18 cellular contexts compared by ENCODE assay signal in the genomic region with DNA sequence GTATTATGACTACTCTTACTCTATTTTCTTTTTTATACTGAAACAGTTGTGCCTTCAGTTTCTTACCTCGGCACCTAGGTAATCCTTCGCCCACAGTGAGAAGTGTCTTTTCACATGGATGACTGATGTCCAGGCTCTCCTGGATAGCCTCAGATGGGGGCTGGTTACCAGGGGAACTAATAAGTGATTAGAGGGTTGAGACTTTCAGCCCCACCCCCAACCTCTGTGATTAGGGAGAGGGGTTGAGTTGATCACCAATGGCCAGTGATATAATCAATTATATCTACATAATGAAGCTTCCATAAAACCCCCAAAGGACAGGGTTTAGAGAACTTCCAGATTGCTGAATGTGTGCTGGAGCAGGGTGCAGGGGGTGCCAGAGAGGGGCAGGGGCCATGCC. TPM values are rescaled to one million over a fixed set of nuclear protein-coding genes. Genes with fewer than 3 reads are reported as not detected.
A peak's percentile ranks its signal among the peaks of the same experiment; 100 is the strongest.
DNase-seq lines count a peak whose midpoint lies in the region; ATAC-seq and TF ChIP-seq lines count a peak whose summit lies in the region.
"Had no signal": no experiment of that assay in that cellular context is flagged by ENCODE, and none has a peak within 500 bp of the region (broad histone marks: within the 10 kb centered on the region; RNA-seq: fewer than 3 reads in every experiment).

No MANE protein-coding gene starts in this region.

- peak overlapping the region; percentile 15 to 68 for H3K27ac Mint-ChIP-seq in natural killer cell
- H3K27ac Mint-ChIP-seq in natural killer cell treated with Interleukin-12 subunit alpha and Interleukin-12 subunit beta and Interleukin-15 and Interleukin-18, amount 100 ng/mL, for 72 hours: no peak overlapping the region
- peak overlapping the region; percentile 100 for H3K27ac Mint-ChIP-seq in memory B cell

- no peak overlapping the region for H3K4me3 ChIP-seq in WERI-Rb-1 (ENCODE audit: low read depth, low read length)

- peaks cover 35% of the 10 kb centered on the region for H3K36me3 ChIP-seq in WERI-Rb-1

- H3K36me3 Mint-ChIP-seq in natural killer cell (peaks cover 32% of the 10 kb centered on the region), memory B cell (peaks cover 28% of the 10 kb centered on the region)
- H3K36me3 Mint-ChIP-seq in natural killer cell treated with Interleukin-12 subunit alpha and Interleukin-12 subunit beta and Interleukin-15 and Interleukin-18, amount 100 ng/mL, for 72 hours: peaks cover 27% of the 10 kb centered on the region

- DNase-seq in natural killer cell (no peak), WERI-Rb-1 (peak; percentile 42), memory B cell (ENCODE audit: low spot score in 2 of 2) (no peak), HK-2 (ENCODE audit: unreplicated experiment) (no peak), ecto neural progenitor cell (ENCODE audit: low spot score) (no peak), DMS53 (lab: John Stamatoyannopoulos, UW) (no peak)
- no peak for DNase-seq in natural killer cell treated with Interleukin-12 subunit alpha and Interleukin-12 subunit beta and Interleukin-15 and Interleukin-18, amount 100 ng/mL, for 72 hours (ENCODE audit: low spot score)
- DNase-seq: DMS79 treated with DMSO at 0.1 percent for 48 hours; H9; NCI-H1417 treated with DMSO at 0.1 percent for 48 hours; NCI-H1930; NCI-H526 treated with DMSO at 0.1 percent for 48 hours; NK-92 treated with Interleukin-12 subunit alpha and Interleukin-12 subunit beta, amount 100 ng/mL, for 24 hours; OCI-M1; SIG-M5 had no signal

- H3K4me3 Mint-ChIP-seq in natural killer cell (no peak overlapping the region), memory B cell (no peak overlapping the region)
- H3K4me3 Mint-ChIP-seq in natural killer cell treated with Interleukin-12 subunit alpha and Interleukin-12 subunit beta and Interleukin-15 and Interleukin-18, amount 100 ng/mL, for 72 hours: no peak overlapping the region
- H3K4me3 Mint-ChIP-seq: CD14-positive monocyte, H9 had no signal

- H3K9me3 ChIP-seq in WERI-Rb-1 (ENCODE audit: severe bottlenecking): no peaks in the 10 kb centered on the region

- H3K4me1 Mint-ChIP-seq in natural killer cell: peaks cover 65 to 69% of the 10 kb centered on the region in 2 donors
- peaks cover 64 to 80% of the 10 kb centered on the region in 2 donors for H3K4me1 Mint-ChIP-seq in natural killer cell treated with Interleukin-12 subunit alpha and Interleukin-12 subunit beta and Interleukin-15 and Interleukin-18, amount 100 ng/mL, for 72 hours (ENCODE audit: low read depth in 2 of 2)
- peaks cover 56% of the 10 kb centered on the region for H3K4me1 Mint-ChIP-seq in memory B cell
- H3K4me1 Mint-ChIP-seq: H9 had no signal

- no peak for ATAC-seq in natural killer cell
- ATAC-seq in natural killer cell treated with Interleukin-12 subunit alpha and Interleukin-12 subunit beta and Interleukin-15 and Interleukin-18, amount 100 ng/mL, for 72 hours: no peak
- ATAC-seq in memory B cell (ENCODE audit: low read depth): no peak

- TF ChIP-seq CTCF in natural killer cell (IDR thresholded peaks at IDR 0.05) (no peak), WERI-Rb-1 (IDR thresholded peaks at IDR 0.05; ENCODE audit: low read depth, low read length) (no peak)

- no peaks in the 10 kb centered on the region for H3K27me3 ChIP-seq in WERI-Rb-1 (ENCODE audit: insufficient read depth, low read depth, severe bottlenecking)

- H3K9me3 Mint-ChIP-seq in natural killer cell (no peaks in the 10 kb centered on the region), memory B cell (no peaks in the 10 kb centered on the region)
- no peaks in the 10 kb centered on the region for H3K9me3 Mint-ChIP-seq in natural killer cell treated with Interleukin-12 subunit alpha and Interleukin-12 subunit beta and Interleukin-15 and Interleukin-18, amount 100 ng/mL, for 72 hours
- H3K9me3 Mint-ChIP-seq: CD14-positive monocyte, H9 had no signal

- H3K27me3 Mint-ChIP-seq in natural killer cell (ENCODE audit: low read depth in 2 of 2) (no peaks in the 10 kb centered on the region), memory B cell (no peaks in the 10 kb centered on the region)
- H3K27me3 Mint-ChIP-seq in natural killer cell treated with Interleukin-12 subunit alpha and Interleukin-12 subunit beta and Interleukin-15 and Interleukin-18, amount 100 ng/mL, for 72 hours: peaks cover 0 to 5% of the 10 kb centered on the region in 2 donors

- H3K27ac ChIP-seq in WERI-Rb-1: no peak overlapping the region

- intact Hi-C loops in natural killer cell (cut with micrococcal nuclease): loop anchor here (5.0 to 10.0 kb wide), 2 partner anchors 43 to 175 kb away; partner anchors contain the start of gene GPR183

RNA-seq across cellular contexts. Expression of gene GPR183, which starts 43.0 kb away (rescaled TPM):
- total RNA-seq in natural killer cell: 10 to 100 TPM; 20.0 to 47.0 (median 41.1) TPM
- 10 to 100 TPM in 1 of 2 donors, 1 to 10 TPM in 1; 5.4 to 10.2 TPM for total RNA-seq in natural killer cell treated with Interleukin-12 subunit alpha and Interleukin-12 subunit beta and Interleukin-15 and Interleukin-18, amount 100 ng/mL, for 72 hours
- total RNA-seq: G401, H9, HT1080 had no signal

Comparison
In these comparisons a context has a peak if more than half of its experiments do, and no peak if none do; other contexts are left out.
1. H3K27ac Mint-ChIP-seq: peak in natural killer cell (2 of 2) and memory B cell (single experiment); none in natural killer cell treated with Interleukin-12 subunit alpha and Interleukin-12 subunit beta and Interleukin-15 and Interleukin-18, amount 100 ng/mL, for 72 hours (0 of 2).